Comparison of ENCODE assay signal across 8 cellular contexts in the genomic region with DNA sequence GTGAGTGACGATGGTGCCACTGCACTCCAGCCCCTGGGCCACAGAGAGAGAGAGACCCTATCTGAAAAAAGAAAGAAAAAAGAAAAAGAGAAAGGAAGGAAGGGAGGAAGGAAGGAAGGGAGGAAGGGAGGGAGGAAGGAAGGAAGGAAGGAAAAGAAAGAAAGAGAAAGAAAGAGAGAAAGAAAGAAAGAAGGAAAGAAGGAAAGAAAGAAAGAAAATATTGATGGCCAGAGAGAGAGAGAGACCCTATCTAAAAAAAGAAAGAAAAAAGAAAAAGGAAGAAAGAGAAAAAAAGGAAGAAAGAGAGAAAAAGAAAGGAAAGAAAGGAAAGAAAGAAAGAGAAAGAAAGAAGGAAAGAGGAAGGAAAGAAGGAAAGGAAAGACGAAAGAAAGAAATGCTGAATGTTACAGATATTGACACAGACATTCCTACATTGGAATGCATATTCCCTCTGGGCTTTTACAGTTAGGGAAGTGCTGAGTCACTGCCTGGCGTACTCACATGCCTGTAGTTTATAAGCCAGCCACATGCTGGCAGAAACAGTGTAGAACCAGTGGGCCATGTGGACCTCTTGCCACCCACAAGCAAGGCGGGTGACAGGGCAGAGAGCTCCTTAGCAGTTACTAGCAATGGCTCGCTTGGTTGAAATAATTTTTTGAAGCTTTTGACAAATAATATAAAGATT. TPM values are rescaled to one million over a fixed set of nuclear protein-coding genes. Genes with fewer than 3 reads are reported as not detected.
DNase-seq lines count a peak whose midpoint lies in the region; ATAC-seq, FAIRE-seq and TF ChIP-seq lines count a peak whose summit lies in the region.

No MANE protein-coding gene starts in this region.

- WGBS in ovary, 3 donors = 45 to 61% (median 49%) methylated on average over 5 of the region's 5 CpGs

- no peaks in the 10 kb centered on the region for H3K27me3 ChIP-seq in ovary

- H3K4me3 ChIP-seq in astrocyte of the spinal cord (ENCODE audit: low read depth, low read length) = no peak overlapping the region
- no peak overlapping the region for H3K4me3 ChIP-seq in kidney (ENCODE audit: low read length in 2 of 2)
- H3K4me3 ChIP-seq in ovary = no peak overlapping the region

- DNase-seq in 8988T (peak; percentile 42), HPDE6-E6E7 (ENCODE audit: extremely low spot score) (peak; percentile 19), astrocyte of the spinal cord (ENCODE audit: low read depth, low spot score) (peak; percentile 88), kidney (no peak), NCI-H1105 (lab: John Stamatoyannopoulos, UW) (no peak), ovary (no peak)

- FAIRE-seq in kidney (lab: Jason Lieb, UNC) = peak; percentile 65

- no peak for ATAC-seq in GM21737 (IDR thresholded peaks at IDR 0.05; ENCODE audit: unreplicated experiment)
- ATAC-seq in HG03354 (IDR thresholded peaks at IDR 0.05; ENCODE audit: poor library complexity, severe bottlenecking, unreplicated experiment) = no peak

- no peak overlapping the region for H3K9ac ChIP-seq in kidney (ENCODE audit: low read length in 2 of 2)

- in situ Hi-C loops in astrocyte of the spinal cord (cut with HindIII; ENCODE audit: low sequenced_read_pairs) = no loop called here

- TF ChIP-seq POLR2A in ovary (IDR thresholded peaks at IDR 0.05) = no peak

- H3K4me1 ChIP-seq in kidney (ENCODE audit: control insufficient read depth in 1 of 2, insufficient read depth in 1 of 2, low read depth in 1 of 2, low read length in 2 of 2) = peaks cover 5 to 13% of the 10 kb centered on the region in 2 donors
- peaks cover 2% of the 10 kb centered on the region for H3K4me1 ChIP-seq in ovary (ENCODE audit: insufficient read depth)

- H3K9me3 ChIP-seq in kidney (ENCODE audit: control insufficient read depth in 1 of 2, low read length in 2 of 2) (peaks cover 0 to 4% of the 10 kb centered on the region in 2 donors), ovary (no peaks in the 10 kb centered on the region)

- intact Hi-C loops in kidney (cut with DNase I) (no loop called here), ovary (cut with DNase I) (no loop called here)

- H3K27ac ChIP-seq in kidney (ENCODE audit: low read depth in 2 of 2, low read length in 2 of 2) = peak overlapping the region in 1 of 2 donors; percentile 51
- H3K27ac ChIP-seq in ovary = no peak overlapping the region

- no peaks in the 10 kb centered on the region for H3K36me3 ChIP-seq in kidney (ENCODE audit: control insufficient read depth in 1 of 2, insufficient read depth in 2 of 2, low read length in 2 of 2)
- no peaks in the 10 kb centered on the region for H3K36me3 ChIP-seq in ovary

- no peak for TF ChIP-seq EP300 in ovary (IDR thresholded peaks at IDR 0.05)

- TF ChIP-seq CTCF in astrocyte of the spinal cord (IDR thresholded peaks at IDR 0.05; ENCODE audit: low read depth, low read length) (peak; percentile 16), kidney (IDR thresholded peaks at IDR 0.05; ENCODE audit: borderline replicate concordance, extremely low read depth, insufficient read depth) (peak; percentile 18), ovary (IDR thresholded peaks at IDR 0.05) (no peak)

RNA-seq across cellular contexts. Expression of gene SLC46A3, which starts 34.6 kb away (rescaled TPM):
- total RNA-seq in kidney = 16.7 TPM
- 30.0 TPM for polyA plus RNA-seq in kidney (ENCODE audit: insufficient read depth, low read depth, low replicate concordance)
- 10 to 100 TPM in 1 of 7 donors, 1 to 10 TPM in 6; 3.3 to 16.1 (median 6.8) TPM for total RNA-seq in ovary
- polyA plus RNA-seq in ovary = 10 to 100 TPM in 1 of 2 donors, 1 to 10 TPM in 1; 5.2 to 44.9 TPM

Comparison
In these comparisons a context has a peak if more than half of its experiments do, and no peak if none do; other contexts are left out.
1. DNase-seq: peak in 8988T (single experiment), HPDE6-E6E7 (single experiment) and astrocyte of the spinal cord (single experiment); none in kidney (single experiment), NCI-H1105 (single experiment) and ovary (0 of 5).
2. CTCF ChIP-seq: peak in astrocyte of the spinal cord (single experiment) and kidney (single experiment); none in ovary (0 of 3).